37 cellular contexts compared by ENCODE assay signal in genomic region chr14:50562841-50563240, GRCh38.
"Had no signal": no experiment of that assay in that cellular context is flagged by ENCODE, and none has a peak within 500 bp of the region (broad histone marks: within the 10 kb centered on the region; RNA-seq: fewer than 3 reads in every experiment).

No MANE protein-coding gene starts in this region.

- H3K27ac Mint-ChIP-seq: activated naive CD4-positive, alpha-beta T cell treated with anti-CD3 and anti-CD28 coated beads for 36 hours; activated naive CD4-positive, alpha-beta T cell treated with anti-CD3 and anti-CD28 coated beads, Interleukin-2, amount 10 ng/mL, durations not matched to agents 7 days and 5 days; activated naive CD4-positive, alpha-beta T cell treated with anti-CD3 and anti-CD28 coated beads, Interleukin-2, amount 50 U/mL, for 24 hours; activated naive CD8-positive, alpha-beta T cell; activated naive CD8-positive, alpha-beta T cell treated with anti-CD3 and anti-CD28 coated beads for 36 hours; activated naive CD8-positive, alpha-beta T cell treated with anti-CD3 and anti-CD28 coated beads, Interleukin-2, amount 10 ng/mL, durations not matched to agents 7 days and 5 days; activated naive CD8-positive, alpha-beta T cell treated with anti-CD3 and anti-CD28 coated beads, Interleukin-2, amount 50 U/mL, for 24 hours; activated T-cell treated with anti-CD3 and anti-CD28 coated beads, Interleukin-2, amount 50 U/mL, for 24 hours; activated T-cell treated with anti-CD3 and anti-CD28 coated beads, Interleukin-2, amount 50 U/mL, for 72 hours; activated T-helper 1 cell treated with anti-CD3 and anti-CD28 coated beads, Interleukin-12 subunit alpha, Interleukin-12 subunit beta, Interleukin-2, Interleukin-4 antibody, amounts not matched to agents 30 ng/mL and 10 ng/mL and 1 ng/mL, durations not matched to agents 14 hours and 24 hours and 36 hours; activated T-helper 17 cell treated with anti-CD3 and anti-CD28 coated beads, Interleukin-2, amount 50 U/mL, for 72 hours; activated T-helper 2 cell treated with anti-CD3 and anti-CD28 coated beads, Interferon-gamma antibody, Interleukin-2, Interleukin-4, amounts not matched to agents 10 μg/mL and 5 μg/mL and 100 μg/mL, durations not matched to agents 14 hours and 24 hours and 36 hours had no signal

- H3K9me3 ChIP-seq: adrenal gland, body of pancreas, breast epithelium had no signal

- ATAC-seq: activated naive CD8-positive, alpha-beta T cell treated with anti-CD3 and anti-CD28 coated beads, Interleukin-2, amount 50 U/mL, for 24 hours; activated T-cell treated with anti-CD3 and anti-CD28 coated beads, Interleukin-2, amount 50 U/mL, for 4 hours; activated T-cell treated with anti-CD3 and anti-CD28 coated beads, Interleukin-2, amount 50 U/mL, for 72 hours; activated T-helper 17 cell treated with anti-CD3 and anti-CD28 coated beads, Interleukin-2, amount 50 U/mL, for 72 hours; body of pancreas had no signal

- H3K36me3 ChIP-seq: adrenal gland, ascending aorta, brain microvascular endothelial cell, breast epithelium, cardiac muscle cell had no signal

- DNase-seq: activated effector memory CD4-positive, alpha-beta T cell treated with anti-CD3 and anti-CD28 coated beads, Interleukin-2, amount 50 U/mL, for 16 hours; activated effector memory CD4-positive, alpha-beta T cell treated with Interleukin-2 at 50 U/mL for 16 hours; activated gamma-delta T cell; activated gamma-delta T cell treated with Interleukin-2 at 50 U/mL for 16 hours; activated naive CD4-positive, alpha-beta T cell; activated naive CD4-positive, alpha-beta T cell treated with anti-CD3 and anti-CD28 coated beads for 36 hours; activated naive CD4-positive, alpha-beta T cell treated with anti-CD3 and anti-CD28 coated beads, Interleukin-2, amount 10 ng/mL, durations not matched to agents 7 days and 5 days; activated naive CD4-positive, alpha-beta T cell treated with anti-CD3 and anti-CD28 coated beads, Interleukin-2, amount 50 U/mL, for 16 hours; activated naive CD4-positive, alpha-beta T cell treated with Interleukin-2 at 50 U/mL for 16 hours; activated naive CD8-positive, alpha-beta T cell treated with anti-CD3 and anti-CD28 coated beads for 36 hours; activated naive CD8-positive, alpha-beta T cell treated with anti-CD3 and anti-CD28 coated beads, Interleukin-2, amount 10 ng/mL, durations not matched to agents 7 days and 5 days; activated naive CD8-positive, alpha-beta T cell treated with anti-CD3 and anti-CD28 coated beads, Interleukin-2, amount 50 U/mL, for 24 hours; activated T-cell treated with anti-CD3 and anti-CD28 coated beads for 4 hours; activated T-cell treated with anti-CD3 and anti-CD28 coated beads, Interleukin-2, amount 50 U/mL, for 1 hour; activated T-cell treated with anti-CD3 and anti-CD28 coated beads, Interleukin-2, amount 50 U/mL, for 24 hours; activated T-cell treated with anti-CD3 and anti-CD28 coated beads, Interleukin-2, amount 50 U/mL, for 4 hours; activated T-cell treated with anti-CD3 and anti-CD28 coated beads, Interleukin-2, amount 50 U/mL, for 48 hours; activated T-cell treated with anti-CD3 and anti-CD28 coated beads, Interleukin-2, amount 50 U/mL, for 72 hours; adrenal gland; amniotic stem cell; amygdala; anterior cingulate cortex; aorta; body of pancreas; brain microvascular endothelial cell; caudate nucleus; central memory CD4-positive, alpha-beta T cell; cerebellar nuclear complex had no signal

- H3K27ac ChIP-seq: adrenal gland, ascending aorta, body of pancreas, brain microvascular endothelial cell, cardiac muscle cell had no signal

- H3K9me3 Mint-ChIP-seq: activated naive CD4-positive, alpha-beta T cell treated with anti-CD3 and anti-CD28 coated beads for 36 hours; activated naive CD4-positive, alpha-beta T cell treated with anti-CD3 and anti-CD28 coated beads, Interleukin-2, amount 10 ng/mL, durations not matched to agents 7 days and 5 days; activated naive CD8-positive, alpha-beta T cell treated with anti-CD3 and anti-CD28 coated beads, Interleukin-2, amount 10 ng/mL, durations not matched to agents 7 days and 5 days; activated naive CD8-positive, alpha-beta T cell treated with anti-CD3 and anti-CD28 coated beads, Interleukin-2, amount 50 U/mL, for 24 hours; activated T-cell treated with anti-CD3 and anti-CD28 coated beads, Interleukin-2, amount 50 U/mL, for 24 hours; activated T-cell treated with anti-CD3 and anti-CD28 coated beads, Interleukin-2, amount 50 U/mL, for 4 hours; activated T-cell treated with anti-CD3 and anti-CD28 coated beads, Interleukin-2, amount 50 U/mL, for 72 hours; activated T-helper 1 cell treated with anti-CD3 and anti-CD28 coated beads, Interleukin-12 subunit alpha, Interleukin-12 subunit beta, Interleukin-2, Interleukin-4 antibody, amounts not matched to agents 30 ng/mL and 10 ng/mL and 1 ng/mL, durations not matched to agents 14 hours and 24 hours and 36 hours; activated T-helper 17 cell treated with anti-CD3 and anti-CD28 coated beads, Interleukin-2, amount 50 U/mL, for 72 hours; activated T-helper 2 cell treated with anti-CD3 and anti-CD28 coated beads, Interferon-gamma antibody, Interleukin-2, Interleukin-4, amounts not matched to agents 10 μg/mL and 5 μg/mL and 100 μg/mL, durations not matched to agents 14 hours and 24 hours and 36 hours; central memory CD8-positive, alpha-beta T cell had no signal

- H3K4me1 ChIP-seq: breast epithelium had no signal

- H3K27me3 ChIP-seq: adrenal gland, ascending aorta, body of pancreas, brain microvascular endothelial cell, breast epithelium had no signal

- H3K36me3 Mint-ChIP-seq: activated naive CD4-positive, alpha-beta T cell treated with anti-CD3 and anti-CD28 coated beads, Interleukin-2, amount 10 ng/mL, durations not matched to agents 7 days and 5 days; activated naive CD8-positive, alpha-beta T cell treated with anti-CD3 and anti-CD28 coated beads for 36 hours had no signal

- H3K4me3 ChIP-seq: adrenal gland, body of pancreas, breast epithelium, cardiac muscle cell had no signal

- H3K4me3 Mint-ChIP-seq: activated naive CD4-positive, alpha-beta T cell treated with anti-CD3 and anti-CD28 coated beads for 36 hours; activated naive CD4-positive, alpha-beta T cell treated with anti-CD3 and anti-CD28 coated beads, Interleukin-2, amount 10 ng/mL, durations not matched to agents 7 days and 5 days; activated naive CD8-positive, alpha-beta T cell; activated naive CD8-positive, alpha-beta T cell treated with anti-CD3 and anti-CD28 coated beads for 36 hours; activated naive CD8-positive, alpha-beta T cell treated with anti-CD3 and anti-CD28 coated beads, Interleukin-2, amount 10 ng/mL, durations not matched to agents 7 days and 5 days; activated naive CD8-positive, alpha-beta T cell treated with anti-CD3 and anti-CD28 coated beads, Interleukin-2, amount 50 U/mL, for 24 hours; activated T-cell treated with anti-CD3 and anti-CD28 coated beads, Interleukin-2, amount 50 U/mL, for 24 hours; activated T-cell treated with anti-CD3 and anti-CD28 coated beads, Interleukin-2, amount 50 U/mL, for 4 hours; activated T-cell treated with anti-CD3 and anti-CD28 coated beads, Interleukin-2, amount 50 U/mL, for 72 hours; activated T-helper 1 cell treated with anti-CD3 and anti-CD28 coated beads, Interleukin-12 subunit alpha, Interleukin-12 subunit beta, Interleukin-2, Interleukin-4 antibody, amounts not matched to agents 30 ng/mL and 10 ng/mL and 1 ng/mL, durations not matched to agents 14 hours and 24 hours and 36 hours; activated T-helper 17 cell treated with anti-CD3 and anti-CD28 coated beads, Interleukin-2, amount 50 U/mL, for 72 hours; central memory CD8-positive, alpha-beta T cell had no signal
